Comparison of ENCODE assay signal across 2 cellular contexts in genomic region chr11:46901156-46901555, GRCh38.
TF ChIP-seq lines count a peak whose summit lies in the region.

No MANE protein-coding gene starts in this region.

TF ChIP-seq in HepG2, 621 proteins besides CTCF, POLR2A, EP300 and RAD21:
- TF ChIP-seq XBP1 (CRISPR knock-in tag; IDR thresholded peaks at IDR 0.05) (no peak), ZNF790 (CRISPR knock-in tag; IDR thresholded peaks at IDR 0.05; ENCODE audit: borderline replicate concordance) (no peak), CEBPB (IDR thresholded peaks at IDR 0.05; ENCODE audit: borderline replicate concordance, low read depth, low read length) (peak; percentile 54), ZNF343 (CRISPR knock-in tag; IDR thresholded peaks at IDR 0.05) (no peak), MTA3 (CRISPR knock-in tag; IDR thresholded peaks at IDR 0.05) (no peak), HOXA5 (CRISPR knock-in tag; IDR thresholded peaks at IDR 0.05) (no peak), AHDC1 (CRISPR knock-in tag; IDR thresholded peaks at IDR 0.05; ENCODE audit: borderline replicate concordance) (no peak), ZNF570 (CRISPR knock-in tag; IDR thresholded peaks at IDR 0.05; ENCODE audit: borderline replicate concordance) (no peak)

TF ChIP-seq in WTC11, 78 proteins besides CTCF, POLR2A, EP300 and RAD21:
- no peak for TF ChIP-seq ZNF512 (CRISPR knock-in tag; IDR thresholded peaks at IDR 0.05; ENCODE audit: borderline replicate concordance)
- no peak for TF ChIP-seq ZNF317 (CRISPR knock-in tag; IDR thresholded peaks at IDR 0.05; ENCODE audit: borderline replicate concordance, low read depth)
- no peak for TF ChIP-seq AFF4 (CRISPR knock-in tag; IDR thresholded peaks at IDR 0.05; ENCODE audit: borderline replicate concordance)
- no peak for TF ChIP-seq ZNF138 (CRISPR knock-in tag; conservative IDR thresholded peaks at IDR 0.05)
- no peak for TF ChIP-seq EMX1 (CRISPR knock-in tag; IDR thresholded peaks at IDR 0.05)
- TF ChIP-seq HMGXB4 (CRISPR knock-in tag; IDR thresholded peaks at IDR 0.05) = no peak
- TF ChIP-seq TP53 (CRISPR knock-in tag; IDR thresholded peaks at IDR 0.05) = no peak
- TF ChIP-seq ELF4 (CRISPR knock-in tag; IDR thresholded peaks at IDR 0.05; ENCODE audit: low read depth) = no peak
- TF ChIP-seq ETV6 (CRISPR knock-in tag; IDR thresholded peaks at IDR 0.05) = no peak
- no peak for TF ChIP-seq AR (CRISPR knock-in tag; IDR thresholded peaks at IDR 0.05)
- no peak for TF ChIP-seq ATF1 (CRISPR knock-in tag; IDR thresholded peaks at IDR 0.05)
- no peak for TF ChIP-seq ATF3 (CRISPR knock-in tag; conservative IDR thresholded peaks at IDR 0.05)
- TF ChIP-seq MLX (CRISPR knock-in tag; IDR thresholded peaks at IDR 0.05) = no peak
- TF ChIP-seq ATF2 (CRISPR knock-in tag; IDR thresholded peaks at IDR 0.05; ENCODE audit: borderline replicate concordance, low read depth) = no peak
- TF ChIP-seq ZNF423 (CRISPR knock-in tag; IDR thresholded peaks at IDR 0.05) = no peak
- TF ChIP-seq RELA (CRISPR knock-in tag; IDR thresholded peaks at IDR 0.05; ENCODE audit: borderline replicate concordance) = no peak
- no peak for TF ChIP-seq ERG (CRISPR knock-in tag; IDR thresholded peaks at IDR 0.05)
- no peak for TF ChIP-seq ZNF219 (CRISPR knock-in tag; IDR thresholded peaks at IDR 0.05; ENCODE audit: borderline replicate concordance)
